In genomic region chr2:161427413-161428239, GRCh38 we compare ENCODE assay signal across 1 cellular context.
TF ChIP-seq lines count a peak whose summit lies in the region.

No MANE protein-coding gene starts in this region.

TF ChIP-seq in HepG2, 621 proteins besides CTCF, POLR2A, EP300 and RAD21:
- no peak for TF ChIP-seq CCDC6 (CRISPR knock-in tag; IDR thresholded peaks at IDR 0.05)
- no peak for TF ChIP-seq WIZ (CRISPR knock-in tag; IDR thresholded peaks at IDR 0.05)
- TF ChIP-seq NCOR1 (IDR thresholded peaks at IDR 0.05; ENCODE audit: borderline replicate concordance, low read length): no peak
- no peak for TF ChIP-seq ZNF678 (CRISPR knock-in tag; IDR thresholded peaks at IDR 0.05)
